9 cellular contexts compared by ENCODE assay signal in genomic region chr1:2279210-2279639, GRCh38. TPM values are rescaled to one million over a fixed set of nuclear protein-coding genes. Genes with fewer than 3 reads are reported as not detected.
DNase-seq lines count a peak whose midpoint lies in the region; ATAC-seq and TF ChIP-seq lines count a peak whose summit lies in the region.
"Had no signal": no experiment of that assay in that cellular context is flagged by ENCODE, and none has a peak within 500 bp of the region (broad histone marks: within the 10 kb centered on the region; RNA-seq: fewer than 3 reads in every experiment).

No MANE protein-coding gene starts in this region.

- DNase-seq in Right ventricle myocardium inferior (ENCODE audit: missing footprints): peak; percentile 80
- no peak for DNase-seq in cardiac septum (ENCODE audit: low spot score)
- DNase-seq in fibroblast of mammary gland (ENCODE audit: low read depth): peak; percentile 82
- DNase-seq in DMS114 treated with DMSO at 0.1 percent for 48 hours (lab: John Stamatoyannopoulos, UW; ENCODE audit: unreplicated experiment): no peak
- no peak for DNase-seq in activated T-helper 2 cell treated with anti-CD3 and anti-CD28 coated beads, Interferon-gamma antibody, Interleukin-2, Interleukin-4, amounts not matched to agents 10 μg/mL and 5 μg/mL and 100 μg/mL, durations not matched to agents 14 hours and 24 hours and 36 hours (ENCODE audit: low spot score)
- no peak for DNase-seq in GM19240 (ENCODE audit: insufficient read length, low spot score)
- DNase-seq: activated B cell treated with CpG ODN at 0.5 μM for 24 hours had no signal

- no peaks in the 10 kb centered on the region for H3K27me3 Mint-ChIP-seq in activated T-helper 2 cell treated with anti-CD3 and anti-CD28 coated beads, Interferon-gamma antibody, Interleukin-2, Interleukin-4, amounts not matched to agents 10 μg/mL and 5 μg/mL and 100 μg/mL, durations not matched to agents 14 hours and 24 hours and 36 hours (ENCODE audit: low read depth)
- H3K27me3 Mint-ChIP-seq: activated B cell treated with CpG ODN at 0.5 μM for 24 hours had no signal

- TF ChIP-seq CTCF in fibroblast of mammary gland (conservative IDR thresholded peaks at IDR 0.05; ENCODE audit: control insufficient read depth, insufficient read depth, low read depth, low read length): no peak

- H3K4me1 ChIP-seq in muscle layer of duodenum (ENCODE audit: control insufficient read depth in 1 of 2, insufficient read depth in 2 of 2, low read length in 2 of 2): peaks cover 25 to 67% of the 10 kb centered on the region in 2 donors

- no peaks in the 10 kb centered on the region for H3K9me3 Mint-ChIP-seq in activated T-helper 2 cell treated with anti-CD3 and anti-CD28 coated beads, Interferon-gamma antibody, Interleukin-2, Interleukin-4, amounts not matched to agents 10 μg/mL and 5 μg/mL and 100 μg/mL, durations not matched to agents 14 hours and 24 hours and 36 hours
- H3K9me3 Mint-ChIP-seq: activated B cell treated with CpG ODN at 0.5 μM for 24 hours had no signal

- H3K4me3 ChIP-seq in fibroblast of mammary gland (ENCODE audit: control insufficient read depth, low read depth, low read length) (no peak overlapping the region), muscle layer of duodenum (ENCODE audit: low read depth in 1 of 2, low read length in 2 of 2) (peak overlapping the region in 1 of 2 donors; percentile 7)

- H3K9me3 ChIP-seq in muscle layer of duodenum (ENCODE audit: control insufficient read depth in 1 of 2, low read length in 2 of 2): no peaks in the 10 kb centered on the region

- no peaks in the 10 kb centered on the region for H3K36me3 ChIP-seq in muscle layer of duodenum (ENCODE audit: control insufficient read depth in 1 of 2, insufficient read depth in 2 of 2, low read length in 2 of 2)

- H3K27ac Mint-ChIP-seq in activated T-helper 2 cell treated with anti-CD3 and anti-CD28 coated beads, Interferon-gamma antibody, Interleukin-2, Interleukin-4, amounts not matched to agents 10 μg/mL and 5 μg/mL and 100 μg/mL, durations not matched to agents 14 hours and 24 hours and 36 hours: no peak overlapping the region
- H3K27ac Mint-ChIP-seq: activated B cell treated with CpG ODN at 0.5 μM for 24 hours had no signal

- no peak overlapping the region for H3K4me3 Mint-ChIP-seq in activated T-helper 2 cell treated with anti-CD3 and anti-CD28 coated beads, Interferon-gamma antibody, Interleukin-2, Interleukin-4, amounts not matched to agents 10 μg/mL and 5 μg/mL and 100 μg/mL, durations not matched to agents 14 hours and 24 hours and 36 hours (ENCODE audit: low read depth)
- H3K4me3 Mint-ChIP-seq: activated B cell treated with CpG ODN at 0.5 μM for 24 hours had no signal

- intact Hi-C loops in Right ventricle myocardium inferior (cut with DNase I): no loop called here
- intact Hi-C loops in cardiac septum (cut with DNase I): loop anchor here (5.0 kb wide), 1 partner anchor 67 kb away; no protein-coding TSS in a partner anchor
- intact Hi-C loops in activated T-helper 2 cell treated with anti-CD3 and anti-CD28 coated beads, Interferon-gamma antibody, Interleukin-2, Interleukin-4, amounts not matched to agents 10 μg/mL and 5 μg/mL and 100 μg/mL, durations not matched to agents 14 hours and 24 hours and 36 hours (cut with micrococcal nuclease): no loop called here

- peak overlapping the region; percentile 8 for H3K27ac ChIP-seq in muscle layer of duodenum (ENCODE audit: low read length)

- H3K36me3 Mint-ChIP-seq in activated T-helper 2 cell treated with anti-CD3 and anti-CD28 coated beads, Interferon-gamma antibody, Interleukin-2, Interleukin-4, amounts not matched to agents 10 μg/mL and 5 μg/mL and 100 μg/mL, durations not matched to agents 14 hours and 24 hours and 36 hours (ENCODE audit: low read depth): peaks cover 18% of the 10 kb centered on the region

- no peaks in the 10 kb centered on the region for H3K27me3 ChIP-seq in muscle layer of duodenum (ENCODE audit: low read depth, low read length)

- H3K4me1 Mint-ChIP-seq in activated T-helper 2 cell treated with anti-CD3 and anti-CD28 coated beads, Interferon-gamma antibody, Interleukin-2, Interleukin-4, amounts not matched to agents 10 μg/mL and 5 μg/mL and 100 μg/mL, durations not matched to agents 14 hours and 24 hours and 36 hours (ENCODE audit: low read depth): peaks cover 16% of the 10 kb centered on the region

- peak; percentile 54 for ATAC-seq in Right ventricle myocardium inferior
- no peak for ATAC-seq in GM19455 (IDR thresholded peaks at IDR 0.05; ENCODE audit: unreplicated experiment)

RNA-seq across cellular contexts. Expression of gene SKI, which starts 51.1 kb away (rescaled TPM):
- total RNA-seq in Right ventricle myocardium inferior (38.5 TPM), cardiac septum (39.9 TPM)
- total RNA-seq in activated T-helper 2 cell treated with anti-CD3 and anti-CD28 coated beads, Interferon-gamma antibody, Interleukin-2, Interleukin-4, amounts not matched to agents 10 μg/mL and 5 μg/mL and 100 μg/mL, durations not matched to agents 14 hours and 24 hours and 36 hours: 37.0 and 41.1 TPM in 2 replicates

Comparison
In these comparisons a context has a peak if more than half of its experiments do, and no peak if none do; other contexts are left out.
1. DNase-seq: peak in Right ventricle myocardium inferior (single experiment) and fibroblast of mammary gland (single experiment); none in cardiac septum (single experiment), DMS114 treated with DMSO at 0.1 percent for 48 hours (single experiment), activated T-helper 2 cell treated with anti-CD3 and anti-CD28 coated beads, Interferon-gamma antibody, Interleukin-2, Interleukin-4, amounts not matched to agents 10 μg/mL and 5 μg/mL and 100 μg/mL, durations not matched to agents 14 hours and 24 hours and 36 hours (single experiment) and GM19240 (single experiment).